8 cellular contexts compared by ENCODE assay signal in genomic region chr19:1241417-1242095, GRCh38. TPM values are rescaled to one million over a fixed set of nuclear protein-coding genes. Genes with fewer than 3 reads are reported as not detected.
DNase-seq lines count a peak whose midpoint lies in the region; ATAC-seq and TF ChIP-seq lines count a peak whose summit lies in the region.

ATP5F1D (plus strand) TSS chr19:1241751; CDS start chr19:1241851, 100 bp downstream.

- H3K36me3 ChIP-seq in colonic mucosa = no peaks in the 10 kb centered on the region

- H3K27me3 ChIP-seq in colonic mucosa = peaks cover 8% of the 10 kb centered on the region
- H3K27me3 ChIP-seq in layer of hippocampus (ENCODE audit: control insufficient read depth, insufficient read depth, low read length) = no peaks in the 10 kb centered on the region

- H3K27ac ChIP-seq in colonic mucosa = peak within 1 kb of the TSS; percentile 88
- peak within 1 kb of the TSS; percentile 98 for H3K27ac ChIP-seq in layer of hippocampus (ENCODE audit: low read depth, low read length)

- ATAC-seq in GM19025 (IDR thresholded peaks at IDR 0.05; ENCODE audit: low read depth, unreplicated experiment) = peak; percentile 48
- ATAC-seq in HG03520 (IDR thresholded peaks at IDR 0.05; ENCODE audit: unreplicated experiment) = peak; percentile 38

- peak within 1 kb of the TSS; percentile 82 for H3K4me3 Mint-ChIP-seq in activated CD4-positive, alpha-beta T cell treated with anti-CD3 and anti-CD28 coated beads, Interleukin-2, amount 10 ng/mL, durations not matched to agents 24 days and 14 days

- H3K36me3 Mint-ChIP-seq in activated CD4-positive, alpha-beta T cell treated with anti-CD3 and anti-CD28 coated beads, Interleukin-2, amount 10 ng/mL, durations not matched to agents 24 days and 14 days (ENCODE audit: low read depth) = peaks cover 7% of the 10 kb centered on the region

- CTCF ChIA-PET in AG04449 (lab: Yijun Ruan, JAX) = interaction anchor here (0.6 to 9.7 kb wide), 29 partner anchors 11 to 500 kb away, joined by 3 to 626 read pairs (median 4); partner anchors contain the start of gene CIRBP

- peaks cover 12% of the 10 kb centered on the region for H3K27me3 Mint-ChIP-seq in activated CD4-positive, alpha-beta T cell treated with anti-CD3 and anti-CD28 coated beads, Interleukin-2, amount 10 ng/mL, durations not matched to agents 24 days and 14 days

- POLR2A ChIA-PET in AG04449 (lab: Yijun Ruan, JAX) = interaction anchor here (0.6 to 1.8 kb wide), 5 partner anchors 12 to 249 kb away, joined by 3 to 13 read pairs (median 5); partner anchors contain the start of genes CIRBP and REEP6

- peak within 1 kb of the TSS; percentile 85 for H3K27ac Mint-ChIP-seq in activated CD4-positive, alpha-beta T cell treated with anti-CD3 and anti-CD28 coated beads, Interleukin-2, amount 10 ng/mL, durations not matched to agents 24 days and 14 days

- H3K4me1 ChIP-seq in colonic mucosa = peaks cover 29% of the 10 kb centered on the region

- H3K9ac ChIP-seq in colonic mucosa (ENCODE audit: low read depth in 2 of 2, low read length in 2 of 2) = peak within 1 kb of the TSS; percentile 85 to 99

- no peaks in the 10 kb centered on the region for H3K9me3 Mint-ChIP-seq in activated CD4-positive, alpha-beta T cell treated with anti-CD3 and anti-CD28 coated beads, Interleukin-2, amount 10 ng/mL, durations not matched to agents 24 days and 14 days

- peak within 1 kb of the TSS; percentile 72 for H3K4me3 ChIP-seq in AG04449 (ENCODE audit: low read depth, low read length)
- H3K4me3 ChIP-seq in colonic mucosa = peak within 1 kb of the TSS; percentile 91

- no peak for DNase-seq in AG04449 (ENCODE audit: low read depth, low spot score)
- DNase-seq in NCI-H526 treated with DMSO at 0.1 percent for 48 hours (lab: John Stamatoyannopoulos, UW) = peak; percentile 55
- DNase-seq in activated CD4-positive, alpha-beta T cell treated with anti-CD3 and anti-CD28 coated beads, Interleukin-2, amount 10 ng/mL, durations not matched to agents 24 days and 14 days = peak; percentile 98
- peak; percentile 93 for DNase-seq in colonic mucosa
- peak; percentile 79 to 92 (median 89) for DNase-seq in stimulated activated CD4-positive, alpha-beta T cell treated with anti-CD3 and anti-CD28 coated beads, Interleukin-1b, Interleukin-23, amount 100 ng/mL, for 24 hours (ENCODE audit: low read depth in 4 of 4, low spot score in 1 of 4)

- TF ChIP-seq CTCF in AG04449 (IDR thresholded peaks at IDR 0.05; ENCODE audit: insufficient read depth, low read length, missing control alignments) = no peak
- TF ChIP-seq CTCF in colonic mucosa (IDR thresholded peaks at IDR 0.05) = no peak

- intact Hi-C loops in activated CD4-positive, alpha-beta T cell treated with anti-CD3 and anti-CD28 coated beads, Interleukin-2, amount 10 ng/mL, durations not matched to agents 24 days and 14 days (cut with micrococcal nuclease) = loop anchor here (2.0 to 5.0 kb wide), 4 partner anchors 49 to 321 kb away; partner anchors contain the start of genes ARHGAP45 and POLR2E
- intact Hi-C loops in colonic mucosa (cut with DNase I) = no loop called here

- H3K4me1 Mint-ChIP-seq in activated CD4-positive, alpha-beta T cell treated with anti-CD3 and anti-CD28 coated beads, Interleukin-2, amount 10 ng/mL, durations not matched to agents 24 days and 14 days = peaks cover 22% of the 10 kb centered on the region

- H3K9me3 ChIP-seq in colonic mucosa = no peaks in the 10 kb centered on the region

RNA-seq across cellular contexts. Expression of gene ATP5F1D, which starts in this region (rescaled TPM):
- 254 and 269 TPM in 2 replicates for total RNA-seq in activated CD4-positive, alpha-beta T cell treated with anti-CD3 and anti-CD28 coated beads, Interleukin-2, amount 10 ng/mL, durations not matched to agents 24 days and 14 days
- 100 to 1,000 TPM; 359 to 627 TPM for total RNA-seq in colonic mucosa
